Comparison of ENCODE assay signal across 28 cellular contexts in the genomic region with DNA sequence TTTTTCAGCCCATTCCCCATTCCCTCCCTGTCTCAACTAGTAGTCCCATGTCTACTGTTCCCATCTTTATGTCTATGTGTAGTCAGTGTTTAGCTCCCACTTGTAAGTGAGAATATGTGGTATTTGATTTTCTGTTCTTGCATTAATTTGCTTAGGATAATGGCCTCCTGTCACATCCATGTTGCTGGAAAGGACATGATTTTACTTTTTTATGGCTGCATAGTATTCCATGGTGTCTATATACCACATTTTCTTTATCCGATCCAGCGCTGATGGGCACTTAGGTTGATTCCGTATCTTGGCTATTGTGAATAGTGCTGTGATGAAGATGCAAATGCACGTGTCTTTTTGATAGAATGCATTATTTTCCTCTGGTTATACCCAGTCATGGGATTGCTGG.
"Had no signal": no experiment of that assay in that cellular context is flagged by ENCODE, and none has a peak within 500 bp of the region (broad histone marks: within the 10 kb centered on the region; RNA-seq: fewer than 3 reads in every experiment).

No MANE protein-coding gene starts in this region.

- H3K4me1 ChIP-seq: ascending aorta had no signal

- H3K27me3 ChIP-seq: ascending aorta had no signal

- FAIRE-seq: TTC549 had no signal

- H3K4me3 ChIP-seq: ascending aorta had no signal

- DNase-seq: activated CD4-positive, alpha-beta memory T cell treated with anti-CD3 and anti-CD28 coated beads, Interleukin-2, amount 10 ng/mL, durations not matched to agents 7 days and 5 days; activated CD4-positive, alpha-beta T cell treated with anti-CD3 and anti-CD28 coated beads for 1 hour; activated CD4-positive, alpha-beta T cell treated with anti-CD3 and anti-CD28 coated beads for 36 hours; activated CD4-positive, alpha-beta T cell treated with anti-CD3 and anti-CD28 coated beads for 48 hours; activated CD4-positive, alpha-beta T cell treated with anti-CD3 and anti-CD28 coated beads, Interleukin-2, amount 10 ng/mL, durations not matched to agents 7 days and 5 days; activated CD4-positive, alpha-beta T cell treated with anti-CD3 and anti-CD28 coated beads, Interleukin-2, amount 50 U/mL, for 48 hours; activated CD4-positive, CD25-positive, alpha-beta regulatory T cell; activated CD8-positive, alpha-beta memory T cell treated with anti-CD3 and anti-CD28 coated beads for 24 hours; activated CD8-positive, alpha-beta memory T cell treated with anti-CD3 and anti-CD28 coated beads, Interleukin-2, amount 10 ng/mL, durations not matched to agents 7 days and 5 days; activated CD8-positive, alpha-beta memory T cell treated with anti-CD3 and anti-CD28 coated beads, Interleukin-2, amount 50 U/mL, for 48 hours; activated CD8-positive, alpha-beta T cell treated with anti-CD3 and anti-CD28 coated beads, Interleukin-2, amount 10 ng/mL, durations not matched to agents 7 days and 5 days; activated effector memory CD4-positive, alpha-beta T cell treated with Interleukin-2 at 50 U/mL for 16 hours; activated gamma-delta T cell; activated naive CD4-positive, alpha-beta T cell treated with anti-CD3 and anti-CD28 coated beads, Interleukin-2, amount 10 ng/mL, durations not matched to agents 7 days and 5 days; activated naive CD4-positive, alpha-beta T cell treated with Interleukin-2 at 50 U/mL for 16 hours; activated naive CD8-positive, alpha-beta T cell treated with anti-CD3 and anti-CD28 coated beads, Interleukin-2, amount 10 ng/mL, durations not matched to agents 7 days and 5 days; activated naive CD8-positive, alpha-beta T cell treated with anti-CD3 and anti-CD28 coated beads, Interleukin-2, amount 50 U/mL, for 24 hours; activated T-cell treated with anti-CD3 and anti-CD28 coated beads, Interleukin-2, amount 50 U/mL, for 24 hours; activated T-cell treated with anti-CD3 and anti-CD28 coated beads, Interleukin-2, amount 50 U/mL, for 48 hours; central memory CD4-positive, alpha-beta T cell; T-helper 1 cell; T-helper 2 cell; T-helper 9 cell; WERI-Rb-1 had no signal

- H3K36me3 ChIP-seq: ascending aorta, WERI-Rb-1 had no signal

- ATAC-seq: activated CD4-positive, alpha-beta T cell treated with anti-CD3 and anti-CD28 coated beads for 36 hours; activated CD4-positive, CD25-positive, alpha-beta regulatory T cell treated with anti-CD3 and anti-CD28 coated beads, Interleukin-2, amount 50 U/mL, for 24 hours; activated CD8-positive, alpha-beta memory T cell treated with anti-CD3 and anti-CD28 coated beads, Interleukin-2, amount 10 ng/mL, durations not matched to agents 7 days and 5 days; activated CD8-positive, alpha-beta T cell treated with anti-CD3 and anti-CD28 coated beads, Interleukin-2, amount 10 ng/mL, durations not matched to agents 7 days and 5 days; activated naive CD8-positive, alpha-beta T cell treated with anti-CD3 and anti-CD28 coated beads, Interleukin-2, amount 50 U/mL, for 24 hours; WTC11 had no signal

- H3K27ac ChIP-seq: ascending aorta, WERI-Rb-1 had no signal

- H3K9me3 ChIP-seq: ascending aorta had no signal
